In the genomic region with DNA sequence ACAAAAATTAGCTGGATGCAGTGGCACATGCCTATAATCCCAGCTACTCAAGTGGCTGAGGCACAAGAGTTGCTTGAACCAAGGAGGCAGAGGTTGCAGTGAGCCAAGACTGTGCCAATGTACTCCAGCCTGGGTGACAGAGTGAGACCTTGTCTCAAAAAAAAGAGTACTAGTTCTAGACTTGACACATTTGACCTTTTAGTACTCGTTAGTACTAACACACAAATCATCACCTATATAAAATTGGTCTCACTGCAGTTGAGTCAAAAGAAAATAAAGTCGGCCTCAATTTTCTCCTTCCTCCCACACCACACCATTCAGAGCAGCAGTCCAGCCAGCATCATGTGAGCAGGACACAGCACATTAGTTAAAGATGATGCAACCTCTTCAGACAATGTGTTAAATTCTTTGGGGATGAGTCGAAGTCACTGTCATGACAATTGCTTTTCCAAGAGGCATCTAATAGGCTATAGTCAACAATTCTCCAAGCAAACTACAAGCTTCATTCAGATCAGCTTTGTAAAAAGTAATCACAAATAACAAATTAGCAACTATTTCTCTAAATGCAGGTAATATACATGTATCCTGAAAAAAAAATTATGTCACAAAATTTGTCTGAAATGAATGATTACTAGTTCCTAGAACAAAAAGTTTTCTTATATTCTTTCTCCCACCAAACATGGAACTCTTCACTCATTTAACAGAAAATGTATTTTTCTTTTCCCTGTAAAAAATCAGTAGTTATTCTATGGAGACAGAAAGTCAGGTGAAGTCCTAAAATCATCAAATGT, we compare ENCODE assay signal across 8 cellular contexts. TPM values are rescaled to one million over a fixed set of nuclear protein-coding genes. Genes with fewer than 3 reads are reported as not detected.
DNase-seq lines count a peak whose midpoint lies in the region; ATAC-seq and TF ChIP-seq lines count a peak whose summit lies in the region.

No MANE protein-coding gene starts in this region.

- no peak for TF ChIP-seq CTCF in omental fat pad (IDR thresholded peaks at IDR 0.05)

- DNase-seq in NCI-H510A treated with DMSO at 0.1 percent for 48 hours (lab: John Stamatoyannopoulos, UW) (peak; percentile 28), NCI-H510A (lab: John Stamatoyannopoulos, UW) (no peak), RPMI7951 (ENCODE audit: low read depth) (peak; percentile 86), fibroblast of peridontal ligament (ENCODE audit: extremely low read depth) (peak; percentile 84), omental fat pad (ENCODE audit: low spot score) (no peak), NCI-H748 treated with DMSO at 0.1 percent for 48 hours (lab: John Stamatoyannopoulos, UW) (no peak), NCI-H526 (lab: John Stamatoyannopoulos, UW) (no peak)

- ATAC-seq in omental fat pad (ENCODE audit: low FRiP score): peak; percentile 86
- no peak for ATAC-seq in HG03108 (IDR thresholded peaks at IDR 0.05; ENCODE audit: unreplicated experiment)

RNA-seq across cellular contexts. Expression of gene CLIP1, which starts 55.6 kb away (rescaled TPM):
- 16.9 and 23.1 TPM in 2 replicates for total RNA-seq in RPMI7951 (2014; rRNA removed; shearing (Covaris generic))
- 100 to 1,000 TPM in 1 of 4 donors, 10 to 100 TPM in 3; 72.8 to 189 (median 91.7) TPM for total RNA-seq in omental fat pad

Comparison
In these comparisons a context has a peak if more than half of its experiments do, and no peak if none do; other contexts are left out.
1. DNase-seq: peak in NCI-H510A treated with DMSO at 0.1 percent for 48 hours (single experiment), RPMI7951 (single experiment) and fibroblast of peridontal ligament (single experiment); none in NCI-H510A (single experiment), omental fat pad (single experiment), NCI-H748 treated with DMSO at 0.1 percent for 48 hours (single experiment) and NCI-H526 (0 of 2).